In the genomic region with DNA sequence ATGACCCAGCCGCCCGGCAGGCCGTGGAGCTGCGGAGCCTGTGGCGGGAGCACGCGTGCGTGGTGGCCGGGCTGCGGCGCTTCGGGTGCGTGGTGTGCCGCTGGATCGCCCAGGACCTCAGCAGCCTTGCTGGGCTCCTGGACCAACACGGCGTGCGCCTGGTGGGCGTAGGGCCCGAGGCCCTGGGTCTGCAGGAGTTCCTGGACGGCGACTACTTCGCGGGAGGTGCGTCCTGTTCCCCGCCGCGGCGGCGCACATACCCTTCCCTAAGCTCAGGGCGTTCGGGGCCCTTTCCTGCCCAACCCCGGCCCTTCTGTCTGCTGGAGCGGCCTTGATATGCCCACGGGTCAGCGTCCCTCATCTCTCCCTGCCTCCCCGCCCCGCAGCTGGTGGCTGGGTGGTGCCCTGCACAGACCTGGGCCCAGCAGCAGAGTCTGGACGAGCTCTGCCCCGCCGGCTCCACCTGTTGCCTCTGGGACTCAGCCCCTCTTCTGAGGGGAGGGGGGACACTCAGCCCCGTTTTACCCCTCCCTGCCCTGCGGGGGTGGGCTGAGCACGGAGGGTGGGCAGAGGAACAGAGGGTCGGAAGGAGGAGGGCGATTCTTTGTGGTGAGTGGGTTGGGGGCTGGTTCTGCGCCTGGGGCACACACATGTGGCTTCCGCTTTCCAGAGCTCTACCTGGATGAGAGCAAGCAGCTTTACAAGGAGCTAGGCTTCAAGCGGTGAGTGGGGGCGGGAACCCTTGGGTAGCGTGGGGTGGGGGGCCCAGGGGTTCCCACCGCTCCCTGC, we compare ENCODE assay signal across 1 cellular context.
TF ChIP-seq lines count a peak whose summit lies in the region.

No MANE protein-coding gene starts in this region.

TF ChIP-seq in HepG2, 621 proteins besides CTCF, POLR2A, EP300 and RAD21 (continues in another document):
- no peak for TF ChIP-seq ZSCAN12 (CRISPR knock-in tag; IDR thresholded peaks at IDR 0.05)
- TF ChIP-seq ZKSCAN1 (IDR thresholded peaks at IDR 0.05; ENCODE audit: low read length): no peak
- peak; percentile 62; the same call in 1 of the 2 replicates for TF ChIP-seq MAF1 (CRISPR knock-in tag; IDR thresholded peaks at IDR 0.05; ENCODE audit: borderline replicate concordance)
- TF ChIP-seq ADNP (CRISPR knock-in tag; IDR thresholded peaks at IDR 0.05): no peak
- TF ChIP-seq ZNF160 (CRISPR knock-in tag; IDR thresholded peaks at IDR 0.05): no peak
- TF ChIP-seq SIX4 (CRISPR knock-in tag; IDR thresholded peaks at IDR 0.05): no peak
- TF ChIP-seq ZNF558 (CRISPR knock-in tag; IDR thresholded peaks at IDR 0.05; ENCODE audit: borderline replicate concordance): no peak
- TF ChIP-seq, protein P1, sequence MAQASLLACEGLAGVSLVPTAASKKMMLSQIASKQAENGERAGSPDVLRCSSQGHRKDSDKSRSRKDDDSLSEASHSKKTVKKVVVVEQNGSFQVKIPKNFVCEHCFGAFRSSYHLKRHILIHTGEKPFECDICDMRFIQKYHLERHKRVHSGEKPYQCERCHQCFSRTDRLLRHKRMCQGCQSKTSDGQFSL (CRISPR knock-in tag; IDR thresholded peaks at IDR 0.05): no peak
- TF ChIP-seq NFRKB (IDR thresholded peaks at IDR 0.05): no peak
- no peak for TF ChIP-seq HOXA9 (CRISPR knock-in tag; IDR thresholded peaks at IDR 0.05; ENCODE audit: borderline replicate concordance)
- no peak for TF ChIP-seq CBX5 (CRISPR knock-in tag; IDR thresholded peaks at IDR 0.05; ENCODE audit: borderline replicate concordance)
- TF ChIP-seq, protein P2, sequence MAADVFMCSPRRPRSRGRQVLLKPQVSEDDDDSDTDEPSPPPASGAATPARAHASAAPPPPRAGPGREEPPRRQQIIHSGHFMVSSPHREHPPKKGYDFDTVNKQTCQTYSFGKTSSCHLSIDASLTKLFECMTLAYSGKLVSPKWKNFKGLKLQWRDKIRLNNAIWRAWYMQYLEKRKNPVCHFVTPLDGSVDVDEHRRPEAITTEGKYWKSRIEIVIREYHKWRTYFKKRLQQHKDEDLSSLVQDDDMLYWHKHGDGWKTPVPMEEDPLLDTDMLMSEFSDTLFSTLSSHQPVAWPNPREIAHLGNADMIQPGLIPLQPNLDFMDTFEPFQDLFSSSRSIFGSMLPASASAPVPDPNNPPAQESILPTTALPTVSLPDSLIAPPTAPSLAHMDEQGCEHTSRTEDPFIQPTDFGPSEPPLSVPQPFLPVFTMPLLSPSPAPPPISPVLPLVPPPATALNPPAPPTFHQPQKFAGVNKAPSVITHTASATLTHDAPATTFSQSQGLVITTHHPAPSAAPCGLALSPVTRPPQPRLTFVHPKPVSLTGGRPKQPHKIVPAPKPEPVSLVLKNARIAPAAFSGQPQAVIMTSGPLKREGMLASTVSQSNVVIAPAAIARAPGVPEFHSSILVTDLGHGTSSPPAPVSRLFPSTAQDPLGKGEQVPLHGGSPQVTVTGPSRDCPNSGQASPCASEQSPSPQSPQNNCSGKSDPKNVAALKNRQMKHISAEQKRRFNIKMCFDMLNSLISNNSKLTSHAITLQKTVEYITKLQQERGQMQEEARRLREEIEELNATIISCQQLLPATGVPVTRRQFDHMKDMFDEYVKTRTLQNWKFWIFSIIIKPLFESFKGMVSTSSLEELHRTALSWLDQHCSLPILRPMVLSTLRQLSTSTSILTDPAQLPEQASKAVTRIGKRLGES (CRISPR knock-in tag; IDR thresholded peaks at IDR 0.05; ENCODE audit: borderline replicate concordance): no peak
- no peak for TF ChIP-seq ETV5 (CRISPR knock-in tag; IDR thresholded peaks at IDR 0.05; ENCODE audit: borderline replicate concordance)
- TF ChIP-seq ZNF713 (CRISPR knock-in tag; IDR thresholded peaks at IDR 0.05): no peak
- TF ChIP-seq, protein P3, sequence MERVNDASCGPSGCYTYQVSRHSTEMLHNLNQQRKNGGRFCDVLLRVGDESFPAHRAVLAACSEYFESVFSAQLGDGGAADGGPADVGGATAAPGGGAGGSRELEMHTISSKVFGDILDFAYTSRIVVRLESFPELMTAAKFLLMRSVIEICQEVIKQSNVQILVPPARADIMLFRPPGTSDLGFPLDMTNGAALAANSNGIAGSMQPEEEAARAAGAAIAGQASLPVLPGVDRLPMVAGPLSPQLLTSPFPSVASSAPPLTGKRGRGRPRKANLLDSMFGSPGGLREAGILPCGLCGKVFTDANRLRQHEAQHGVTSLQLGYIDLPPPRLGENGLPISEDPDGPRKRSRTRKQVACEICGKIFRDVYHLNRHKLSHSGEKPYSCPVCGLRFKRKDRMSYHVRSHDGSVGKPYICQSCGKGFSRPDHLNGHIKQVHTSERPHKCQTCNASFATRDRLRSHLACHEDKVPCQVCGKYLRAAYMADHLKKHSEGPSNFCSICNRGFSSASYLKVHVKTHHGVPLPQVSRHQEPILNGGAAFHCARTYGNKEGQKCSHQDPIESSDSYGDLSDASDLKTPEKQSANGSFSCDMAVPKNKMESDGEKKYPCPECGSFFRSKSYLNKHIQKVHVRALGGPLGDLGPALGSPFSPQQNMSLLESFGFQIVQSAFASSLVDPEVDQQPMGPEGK (CRISPR knock-in tag; IDR thresholded peaks at IDR 0.05): no peak; the same call in 1 of the 2 replicates
- no peak for TF ChIP-seq MEF2D (CRISPR knock-in tag; IDR thresholded peaks at IDR 0.05)
- no peak for TF ChIP-seq SMARCC2 (IDR thresholded peaks at IDR 0.05)
- peak; percentile 68; the same call in 1 of the 2 replicates for TF ChIP-seq ATF7-NPFF (CRISPR knock-in tag; IDR thresholded peaks at IDR 0.05; ENCODE audit: low read depth)
- no peak for TF ChIP-seq MAZ (IDR thresholded peaks at IDR 0.05; ENCODE audit: borderline replicate concordance, low read depth, low read length)
- TF ChIP-seq MAZ (CRISPR knock-in tag; IDR thresholded peaks at IDR 0.05; ENCODE audit: low read depth): no peak
- TF ChIP-seq TEAD3 (CRISPR knock-in tag; optimal IDR thresholded peaks at IDR 0.05; ENCODE audit: borderline replicate concordance): no peak
- no peak for TF ChIP-seq ARNT (IDR thresholded peaks at IDR 0.05)
- no peak for TF ChIP-seq SNAI1 (CRISPR knock-in tag; IDR thresholded peaks at IDR 0.05; ENCODE audit: borderline replicate concordance)
- no peak for TF ChIP-seq SRY (CRISPR knock-in tag; IDR thresholded peaks at IDR 0.05)
- no peak for TF ChIP-seq ZNF678 (CRISPR knock-in tag; IDR thresholded peaks at IDR 0.05)
- no peak for TF ChIP-seq TCF7L2 (IDR thresholded peaks at IDR 0.05; ENCODE audit: low read depth, low read length)
- TF ChIP-seq, protein P4, sequence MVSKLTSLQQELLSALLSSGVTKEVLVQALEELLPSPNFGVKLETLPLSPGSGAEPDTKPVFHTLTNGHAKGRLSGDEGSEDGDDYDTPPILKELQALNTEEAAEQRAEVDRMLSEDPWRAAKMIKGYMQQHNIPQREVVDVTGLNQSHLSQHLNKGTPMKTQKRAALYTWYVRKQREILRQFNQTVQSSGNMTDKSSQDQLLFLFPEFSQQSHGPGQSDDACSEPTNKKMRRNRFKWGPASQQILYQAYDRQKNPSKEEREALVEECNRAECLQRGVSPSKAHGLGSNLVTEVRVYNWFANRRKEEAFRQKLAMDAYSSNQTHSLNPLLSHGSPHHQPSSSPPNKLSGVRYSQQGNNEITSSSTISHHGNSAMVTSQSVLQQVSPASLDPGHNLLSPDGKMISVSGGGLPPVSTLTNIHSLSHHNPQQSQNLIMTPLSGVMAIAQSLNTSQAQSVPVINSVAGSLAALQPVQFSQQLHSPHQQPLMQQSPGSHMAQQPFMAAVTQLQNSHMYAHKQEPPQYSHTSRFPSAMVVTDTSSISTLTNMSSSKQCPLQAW (CRISPR knock-in tag; IDR thresholded peaks at IDR 0.05): peak; percentile 20; the same call in 1 of the 2 replicates
- TF ChIP-seq ZNF333 (CRISPR knock-in tag; IDR thresholded peaks at IDR 0.05; ENCODE audit: borderline replicate concordance): no peak
- no peak for TF ChIP-seq ZEB1 (IDR thresholded peaks at IDR 0.05; ENCODE audit: insufficient replicate concordance, low read depth)
- TF ChIP-seq, protein P5, sequence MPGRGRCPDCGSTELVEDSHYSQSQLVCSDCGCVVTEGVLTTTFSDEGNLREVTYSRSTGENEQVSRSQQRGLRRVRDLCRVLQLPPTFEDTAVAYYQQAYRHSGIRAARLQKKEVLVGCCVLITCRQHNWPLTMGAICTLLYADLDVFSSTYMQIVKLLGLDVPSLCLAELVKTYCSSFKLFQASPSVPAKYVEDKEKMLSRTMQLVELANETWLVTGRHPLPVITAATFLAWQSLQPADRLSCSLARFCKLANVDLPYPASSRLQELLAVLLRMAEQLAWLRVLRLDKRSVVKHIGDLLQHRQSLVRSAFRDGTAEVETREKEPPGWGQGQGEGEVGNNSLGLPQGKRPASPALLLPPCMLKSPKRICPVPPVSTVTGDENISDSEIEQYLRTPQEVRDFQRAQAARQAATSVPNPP (CRISPR knock-in tag; IDR thresholded peaks at IDR 0.05): no peak
- no peak for TF ChIP-seq TBP (CRISPR knock-in tag; IDR thresholded peaks at IDR 0.05)
- TF ChIP-seq ZNF484 (CRISPR knock-in tag; IDR thresholded peaks at IDR 0.05; ENCODE audit: borderline replicate concordance, low read depth): no peak
- TF ChIP-seq, protein P6, sequence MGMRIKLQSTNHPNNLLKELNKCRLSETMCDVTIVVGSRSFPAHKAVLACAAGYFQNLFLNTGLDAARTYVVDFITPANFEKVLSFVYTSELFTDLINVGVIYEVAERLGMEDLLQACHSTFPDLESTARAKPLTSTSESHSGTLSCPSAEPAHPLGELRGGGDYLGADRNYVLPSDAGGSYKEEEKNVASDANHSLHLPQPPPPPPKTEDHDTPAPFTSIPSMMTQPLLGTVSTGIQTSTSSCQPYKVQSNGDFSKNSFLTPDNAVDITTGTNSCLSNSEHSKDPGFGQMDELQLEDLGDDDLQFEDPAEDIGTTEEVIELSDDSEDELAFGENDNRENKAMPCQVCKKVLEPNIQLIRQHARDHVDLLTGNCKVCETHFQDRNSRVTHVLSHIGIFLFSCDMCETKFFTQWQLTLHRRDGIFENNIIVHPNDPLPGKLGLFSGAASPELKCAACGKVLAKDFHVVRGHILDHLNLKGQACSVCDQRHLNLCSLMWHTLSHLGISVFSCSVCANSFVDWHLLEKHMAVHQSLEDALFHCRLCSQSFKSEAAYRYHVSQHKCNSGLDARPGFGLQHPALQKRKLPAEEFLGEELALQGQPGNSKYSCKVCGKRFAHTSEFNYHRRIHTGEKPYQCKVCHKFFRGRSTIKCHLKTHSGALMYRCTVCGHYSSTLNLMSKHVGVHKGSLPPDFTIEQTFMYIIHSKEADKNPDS (CRISPR knock-in tag; IDR thresholded peaks at IDR 0.05): no peak
- TF ChIP-seq ZBTB7B (CRISPR knock-in tag; IDR thresholded peaks at IDR 0.05): peak; percentile 66; the same call in 1 of the 2 replicates
- no peak for TF ChIP-seq ZNF775 (CRISPR knock-in tag; IDR thresholded peaks at IDR 0.05; ENCODE audit: borderline replicate concordance)
- TF ChIP-seq KMT2A (CRISPR knock-in tag; IDR thresholded peaks at IDR 0.05): peak; percentile 40; the same call in 1 of the 2 replicates
- TF ChIP-seq ZNF761 (CRISPR knock-in tag; conservative IDR thresholded peaks at IDR 0.05): no peak
- 0 out of 2 replicates have a peak, but pooled peaks have one; percentile 6 for TF ChIP-seq ZNF430 (CRISPR knock-in tag; IDR thresholded peaks at IDR 0.05)
- TF ChIP-seq, protein P7, sequence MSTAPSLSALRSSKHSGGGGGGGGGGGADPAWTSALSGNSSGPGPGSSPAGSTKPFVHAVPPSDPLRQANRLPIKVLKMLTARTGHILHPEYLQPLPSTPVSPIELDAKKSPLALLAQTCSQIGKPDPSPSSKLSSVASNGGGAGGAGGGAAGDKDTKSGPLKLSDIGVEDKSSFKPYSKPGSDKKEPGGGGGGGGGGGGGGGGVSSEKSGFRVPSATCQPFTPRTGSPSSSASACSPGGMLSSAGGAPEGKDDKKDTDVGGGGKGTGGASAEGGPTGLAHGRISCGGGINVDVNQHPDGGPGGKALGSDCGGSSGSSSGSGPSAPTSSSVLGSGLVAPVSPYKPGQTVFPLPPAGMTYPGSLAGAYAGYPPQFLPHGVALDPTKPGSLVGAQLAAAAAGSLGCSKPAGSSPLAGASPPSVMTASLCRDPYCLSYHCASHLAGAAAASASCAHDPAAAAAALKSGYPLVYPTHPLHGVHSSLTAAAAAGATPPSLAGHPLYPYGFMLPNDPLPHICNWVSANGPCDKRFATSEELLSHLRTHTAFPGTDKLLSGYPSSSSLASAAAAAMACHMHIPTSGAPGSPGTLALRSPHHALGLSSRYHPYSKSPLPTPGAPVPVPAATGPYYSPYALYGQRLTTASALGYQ (CRISPR knock-in tag; IDR thresholded peaks at IDR 0.05): no peak
- TF ChIP-seq ZNF644 (CRISPR knock-in tag; IDR thresholded peaks at IDR 0.05; ENCODE audit: low read depth): no peak
- TF ChIP-seq TCF7 (IDR thresholded peaks at IDR 0.05; ENCODE audit: low read depth): no peak
- TF ChIP-seq, protein P8, sequence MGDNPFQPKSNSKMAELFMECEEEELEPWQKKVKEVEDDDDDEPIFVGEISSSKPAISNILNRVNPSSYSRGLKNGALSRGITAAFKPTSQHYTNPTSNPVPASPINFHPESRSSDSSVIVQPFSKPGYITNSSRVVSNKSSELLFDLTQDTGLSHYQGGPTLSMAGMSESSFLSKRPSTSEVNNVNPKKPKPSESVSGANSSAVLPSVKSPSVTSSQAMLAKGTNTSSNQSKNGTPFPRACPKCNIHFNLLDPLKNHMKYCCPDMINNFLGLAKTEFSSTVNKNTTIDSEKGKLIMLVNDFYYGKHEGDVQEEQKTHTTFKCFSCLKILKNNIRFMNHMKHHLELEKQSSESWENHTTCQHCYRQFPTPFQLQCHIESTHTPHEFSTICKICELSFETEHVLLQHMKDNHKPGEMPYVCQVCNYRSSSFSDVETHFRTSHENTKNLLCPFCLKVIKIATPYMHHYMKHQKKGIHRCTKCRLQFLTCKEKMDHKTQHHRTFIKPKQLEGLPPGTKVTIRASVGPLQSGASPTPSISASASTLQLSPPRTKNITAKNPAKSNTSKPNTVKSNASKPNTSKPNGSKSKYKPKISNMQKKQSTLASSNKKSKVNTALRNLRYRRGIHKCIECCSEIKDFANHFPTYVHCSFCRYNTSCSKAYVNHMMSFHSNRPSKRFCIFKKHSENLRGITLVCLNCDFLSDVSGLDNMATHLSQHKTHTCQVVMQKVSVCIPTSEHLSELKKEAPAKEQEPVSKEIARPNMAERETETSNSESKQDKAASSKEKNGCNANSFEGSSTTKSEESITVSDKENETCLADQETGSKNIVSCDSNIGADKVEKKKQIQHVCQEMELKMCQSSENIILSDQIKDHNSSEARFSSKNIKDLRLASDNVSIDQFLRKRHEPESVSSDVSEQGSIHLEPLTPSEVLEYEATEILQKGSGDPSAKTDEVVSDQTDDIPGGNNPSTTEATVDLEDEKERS (CRISPR knock-in tag; IDR thresholded peaks at IDR 0.05): no peak
- TF ChIP-seq, protein P9, sequence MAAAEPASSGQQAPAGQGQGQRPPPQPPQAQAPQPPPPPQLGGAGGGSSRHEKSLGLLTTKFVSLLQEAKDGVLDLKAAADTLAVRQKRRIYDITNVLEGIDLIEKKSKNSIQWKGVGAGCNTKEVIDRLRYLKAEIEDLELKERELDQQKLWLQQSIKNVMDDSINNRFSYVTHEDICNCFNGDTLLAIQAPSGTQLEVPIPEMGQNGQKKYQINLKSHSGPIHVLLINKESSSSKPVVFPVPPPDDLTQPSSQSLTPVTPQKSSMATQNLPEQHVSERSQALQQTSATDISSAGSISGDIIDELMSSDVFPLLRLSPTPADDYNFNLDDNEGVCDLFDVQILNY (CRISPR knock-in tag; conservative IDR thresholded peaks at IDR 0.05): no peak
- peak; percentile 72; the same call in 1 of the 2 replicates for TF ChIP-seq CHCHD3 (CRISPR knock-in tag; IDR thresholded peaks at IDR 0.05)
- TF ChIP-seq TOE1 (CRISPR knock-in tag; IDR thresholded peaks at IDR 0.05): no peak
- TF ChIP-seq GPN1 (CRISPR knock-in tag; IDR thresholded peaks at IDR 0.05; ENCODE audit: borderline replicate concordance): no peak
- TF ChIP-seq BRD4 (CRISPR knock-in tag; IDR thresholded peaks at IDR 0.05): no peak
- TF ChIP-seq ZNF749 (CRISPR knock-in tag; IDR thresholded peaks at IDR 0.05; ENCODE audit: borderline replicate concordance): no peak
